8 cellular contexts compared by ENCODE assay signal in genomic region chr18:12744103-12744502, GRCh38. TPM values are rescaled to one million over a fixed set of nuclear protein-coding genes. Genes with fewer than 3 reads are reported as not detected.
DNase-seq lines count a peak whose midpoint lies in the region; ATAC-seq and TF ChIP-seq lines count a peak whose summit lies in the region.

No MANE protein-coding gene starts in this region.

- no peak overlapping the region for H3K4me3 ChIP-seq in Loucy (ENCODE audit: low read length, poor library complexity, severe bottlenecking)
- no peak overlapping the region for H3K4me3 ChIP-seq in retinal pigment epithelial cell (ENCODE audit: low read length)

- TF ChIP-seq CTCF in Loucy (conservative IDR thresholded peaks at IDR 0.05; ENCODE audit: low read length) (peak; percentile 71), foreskin keratinocyte (conservative IDR thresholded peaks at IDR 0.05) (peak; percentile 87), retinal pigment epithelial cell (conservative IDR thresholded peaks at IDR 0.05; ENCODE audit: low read depth, low read length) (peak; percentile 64)

- H3F3A ChIP-seq in Loucy (ENCODE audit: low read depth): no peaks in the 10 kb centered on the region

- no peak overlapping the region for H3K9ac ChIP-seq in Loucy (ENCODE audit: low read depth, low read length, poor library complexity, severe bottlenecking)

- no peak overlapping the region for H2AFZ ChIP-seq in Loucy (ENCODE audit: low read length)

- ATAC-seq in T-helper 17 cell: peak; percentile 62
- ATAC-seq in foreskin keratinocyte: no peak
- no peak for ATAC-seq in HG03457 (IDR thresholded peaks at IDR 0.05; ENCODE audit: unreplicated experiment)
- ATAC-seq in HG03460 (IDR thresholded peaks at IDR 0.05; ENCODE audit: unreplicated experiment): no peak

- peaks cover 1% of the 10 kb centered on the region for H3K27me3 Mint-ChIP-seq in T-helper 17 cell

- H3K27ac Mint-ChIP-seq in T-helper 17 cell: no peak overlapping the region

- H3K36me3 ChIP-seq in Loucy (ENCODE audit: insufficient read depth, low read length): no peaks in the 10 kb centered on the region

- no peaks in the 10 kb centered on the region for H3K79me2 ChIP-seq in Loucy (ENCODE audit: insufficient read depth, low read length)

- no peaks in the 10 kb centered on the region for H3K9me3 ChIP-seq in Loucy (ENCODE audit: insufficient read depth, low read depth, low read length)
- H3K9me3 ChIP-seq in T-helper 17 cell (ENCODE audit: control insufficient read depth, low read length, poor library complexity, severe bottlenecking): no peaks in the 10 kb centered on the region

- no peak overlapping the region for H3K4me3 Mint-ChIP-seq in T-helper 17 cell

- H4K20me1 ChIP-seq in Loucy (ENCODE audit: insufficient read depth, low read length, poor library complexity, severe bottlenecking): no peaks in the 10 kb centered on the region

- H3K27me3 ChIP-seq in Loucy (ENCODE audit: insufficient read depth, low read length, poor library complexity, severe bottlenecking): no peaks in the 10 kb centered on the region
- no peaks in the 10 kb centered on the region for H3K27me3 ChIP-seq in foreskin keratinocyte

- DNase-seq in GF-D8 (lab: John Stamatoyannopoulos, UW) (peak; percentile 48), T-helper 17 cell (no peak), foreskin keratinocyte (peak in 1 of 2 donors; percentile 53), retinal pigment epithelial cell (ENCODE audit: low read depth) (no peak), HK-2 (ENCODE audit: unreplicated experiment) (no peak)

- H3K36me3 Mint-ChIP-seq in T-helper 17 cell (ENCODE audit: low read depth): no peaks in the 10 kb centered on the region

- peaks cover 7% of the 10 kb centered on the region for H3K4me1 Mint-ChIP-seq in T-helper 17 cell

- H3K9me2 ChIP-seq in Loucy (replicated peaks; ENCODE audit: low read depth, low read length): no peaks in the 10 kb centered on the region

- no peak overlapping the region for H3K4me2 ChIP-seq in Loucy (ENCODE audit: low read depth, low read length, poor library complexity, severe bottlenecking)

- no peak overlapping the region for H3K27ac ChIP-seq in foreskin keratinocyte

- H3K4me1 ChIP-seq in Loucy (ENCODE audit: insufficient read depth, low read length, poor library complexity, severe bottlenecking) (no peaks in the 10 kb centered on the region), foreskin keratinocyte (peaks cover 28% of the 10 kb centered on the region)

RNA-seq across cellular contexts. Expression of gene PSMG2, which starts 41.3 kb away (rescaled TPM):
- total RNA-seq in T-helper 17 cell (10 to 100 TPM; 49.6 to 60.7 TPM), foreskin keratinocyte (89.8 and 91.4 TPM in 2 replicates)
- 73.8 and 84.1 TPM in 2 replicates for polyA plus RNA-seq in foreskin keratinocyte

RNA-seq across cellular contexts. Expression of gene CEP76, which starts 41.6 kb away (rescaled TPM):
- total RNA-seq in T-helper 17 cell (10 to 100 TPM in 1 of 2 donors, 1 to 10 TPM in 1; 8.9 to 10.5 TPM), foreskin keratinocyte (7.9 and 9.0 TPM in 2 replicates)
- 4.2 and 4.9 TPM in 2 replicates for polyA plus RNA-seq in foreskin keratinocyte
